ENCODE assay signal across 8 cellular contexts in the genomic region with DNA sequence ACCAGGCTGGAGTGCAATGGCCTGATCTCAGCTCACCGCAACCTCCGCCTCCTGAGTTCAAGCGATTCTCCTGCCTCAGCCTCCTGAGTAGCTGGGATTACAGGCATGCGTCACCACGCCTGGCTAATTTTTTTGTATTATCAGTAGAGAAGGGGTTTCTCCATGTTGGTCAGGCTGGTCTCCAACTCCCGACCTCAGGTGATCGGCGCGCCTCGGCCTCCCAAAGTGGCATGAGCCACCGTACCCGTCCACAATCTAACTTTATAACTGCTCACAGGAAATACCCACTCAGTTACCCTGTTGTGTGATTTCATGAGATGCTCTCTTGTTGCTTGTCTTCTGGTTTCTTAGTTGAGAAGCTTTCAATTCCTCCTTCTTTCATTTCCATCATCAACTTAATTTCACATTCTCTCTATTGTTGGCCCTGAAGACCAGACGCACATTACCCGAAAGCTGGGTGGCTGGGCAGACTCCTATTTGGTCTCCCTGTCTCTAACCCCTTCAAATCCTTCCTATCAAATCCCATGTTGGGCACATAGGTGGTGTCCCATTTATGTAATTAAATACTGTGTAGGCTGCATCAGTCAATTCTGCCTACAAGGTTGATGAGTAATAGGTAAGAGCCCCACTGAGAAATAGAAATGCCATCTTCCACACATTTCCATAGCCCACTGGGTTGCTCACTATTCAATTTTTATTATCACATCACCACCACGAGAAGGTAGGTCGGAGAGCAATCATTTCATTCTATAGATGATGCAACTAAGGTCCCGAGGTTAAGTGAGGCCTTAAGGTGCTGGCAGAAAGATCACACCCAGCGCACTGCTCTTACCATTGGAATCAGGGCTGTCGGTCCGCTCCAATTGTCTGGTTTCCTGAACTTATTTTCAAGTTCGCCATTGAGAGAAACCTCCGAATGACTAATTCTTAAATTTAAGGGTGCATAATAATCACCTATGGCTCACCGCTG. TPM values are rescaled to one million over a fixed set of nuclear protein-coding genes. Genes with fewer than 3 reads are reported as not detected.
A peak's percentile ranks its signal among the peaks of the same experiment; 100 is the strongest.
DNase-seq lines count a peak whose midpoint lies in the region; ATAC-seq and TF ChIP-seq lines count a peak whose summit lies in the region.

No MANE protein-coding gene starts in this region.

- H3K4me3 ChIP-seq in cardiac muscle cell (peak overlapping the region; percentile 60), skeletal muscle satellite cell (ENCODE audit: low read length) (peak overlapping the region; percentile 35)

- no peak for DNase-seq in cardiac muscle cell (ENCODE audit: low read depth in 1 of 2, low spot score in 1 of 2)
- DNase-seq in left ventricle myocardium superior: no peak
- peak; percentile 21 for DNase-seq in activated CD8-positive, alpha-beta memory T cell treated with anti-CD3 and anti-CD28 coated beads, Interleukin-2, amount 50 U/mL, for 4 hours
- no peak for DNase-seq in foreskin keratinocyte

- ATAC-seq in left ventricle myocardium superior: no peak
- ATAC-seq in foreskin keratinocyte: no peak
- no peak for ATAC-seq in GM19463 (IDR thresholded peaks at IDR 0.05; ENCODE audit: unreplicated experiment)
- no peak for ATAC-seq in HG03469 (IDR thresholded peaks at IDR 0.05; ENCODE audit: unreplicated experiment)
- no peak for ATAC-seq in HG02884 (IDR thresholded peaks at IDR 0.05; ENCODE audit: unreplicated experiment)

- intact Hi-C loops in left ventricle myocardium superior (cut with micrococcal nuclease): no loop called here

- peak overlapping the region; percentile 21 for H3K27ac ChIP-seq in cardiac muscle cell
- H3K27ac ChIP-seq in foreskin keratinocyte: peak overlapping the region; percentile 54

- H3K4me2 ChIP-seq in skeletal muscle satellite cell (ENCODE audit: low read length): peak overlapping the region; percentile 50

- peak overlapping the region; percentile 18 for H3K9ac ChIP-seq in skeletal muscle satellite cell (ENCODE audit: low read depth, low read length)

- H3K27me3 ChIP-seq in cardiac muscle cell (no peaks in the 10 kb centered on the region), foreskin keratinocyte (no peaks in the 10 kb centered on the region), skeletal muscle satellite cell (ENCODE audit: control insufficient read depth, insufficient read depth, low read length) (no peaks in the 10 kb centered on the region)

- H3K4me1 ChIP-seq in cardiac muscle cell (ENCODE audit: low read depth) (peaks cover 4% of the 10 kb centered on the region), foreskin keratinocyte (no peaks in the 10 kb centered on the region), skeletal muscle satellite cell (ENCODE audit: control insufficient read depth, insufficient read depth, low read length) (peaks cover 2% of the 10 kb centered on the region)

- H3K36me3 ChIP-seq in cardiac muscle cell (peaks cover 34% of the 10 kb centered on the region), skeletal muscle satellite cell (ENCODE audit: insufficient read depth, low read length) (peaks cover 66% of the 10 kb centered on the region)

- no peak for TF ChIP-seq CTCF in cardiac muscle cell (IDR thresholded peaks at IDR 0.05; ENCODE audit: low read depth, low read length)
- no peak for TF ChIP-seq CTCF in foreskin keratinocyte (conservative IDR thresholded peaks at IDR 0.05)

- no peaks in the 10 kb centered on the region for H3K9me3 ChIP-seq in cardiac muscle cell (ENCODE audit: low read depth)
- no peaks in the 10 kb centered on the region for H3K9me3 ChIP-seq in skeletal muscle satellite cell (replicated peaks; ENCODE audit: low read length)

RNA-seq across cellular contexts. Expression of gene GSTO2, which starts 1.0 kb away (rescaled TPM):
- total RNA-seq in cardiac muscle cell (1.7 and 2.2 TPM in 2 replicates), left ventricle myocardium superior (1.1 TPM), foreskin keratinocyte (45.0 and 55.8 TPM in 2 replicates)
- polyA plus RNA-seq in cardiac muscle cell (3.0 and 5.1 TPM in 2 replicates), foreskin keratinocyte (55.4 and 65.9 TPM in 2 replicates)
- 0.66 and 1.8 TPM in 2 replicates for total RNA-seq in skeletal muscle satellite cell (2012; rRNA removed)

RNA-seq across cellular contexts. Expression of gene GSTO1, which starts 13.3 kb away (rescaled TPM):
- total RNA-seq in cardiac muscle cell (80.5 and 111 TPM in 2 replicates), left ventricle myocardium superior (163 TPM), foreskin keratinocyte (168 and 181 TPM in 2 replicates)
- polyA plus RNA-seq in cardiac muscle cell (245 and 260 TPM in 2 replicates), foreskin keratinocyte (277 and 291 TPM in 2 replicates)
- total RNA-seq in skeletal muscle satellite cell (2012; rRNA removed): 458 and 496 TPM in 2 replicates

RNA-seq across cellular contexts. Expression of gene CFAP43, which starts 35.8 kb away (rescaled TPM):
- 0.36 and 2.0 TPM in 2 replicates for total RNA-seq in cardiac muscle cell
- 0.67 and 1.9 TPM in 2 replicates for polyA plus RNA-seq in cardiac muscle cell
- not detected for total RNA-seq in left ventricle myocardium superior
- 0.14 and 0.27 TPM in 2 replicates for total RNA-seq in foreskin keratinocyte
- polyA plus RNA-seq in foreskin keratinocyte: 0.10 and 0.12 TPM in 2 replicates
- 0.25 TPM in 1 of 2 replicates, not detected in the other for total RNA-seq in skeletal muscle satellite cell (2012; rRNA removed)

Comparison
In these comparisons a context has a peak if more than half of its experiments do, and no peak if none do; other contexts are left out.
1. RNA of gene GSTO2, which starts 1.0 kb away (total RNA-seq): 45.0 to 55.8 TPM in foreskin keratinocyte; 1.7 to 2.2 TPM in cardiac muscle cell and 1.1 TPM in left ventricle myocardium superior (single experiment); every median in the first group is over 10 times any median in the second.